In genomic region chr9:99811598-99812383, GRCh38 we compare ENCODE assay signal across 11 cellular contexts. TPM values are rescaled to one million over a fixed set of nuclear protein-coding genes. Genes with fewer than 3 reads are reported as not detected.
DNase-seq lines count a peak whose midpoint lies in the region; ATAC-seq and TF ChIP-seq lines count a peak whose summit lies in the region.
"Had no signal": no experiment of that assay in that cellular context is flagged by ENCODE, and none has a peak within 500 bp of the region (broad histone marks: within the 10 kb centered on the region; RNA-seq: fewer than 3 reads in every experiment).

No MANE protein-coding gene starts in this region.

- intact Hi-C loops in activated T-helper 2 cell treated with anti-CD3 and anti-CD28 coated beads, Interferon-gamma antibody, Interleukin-2, Interleukin-4, amounts not matched to agents 10 μg/mL and 5 μg/mL and 100 μg/mL, durations not matched to agents 14 hours and 24 hours and 36 hours (cut with micrococcal nuclease): loop anchor here (1.0 to 10.0 kb wide), 3 partner anchors 8 to 377 kb away; no protein-coding TSS in a partner anchor

- H3K27me3 Mint-ChIP-seq in activated T-helper 2 cell treated with anti-CD3 and anti-CD28 coated beads, Interferon-gamma antibody, Interleukin-2, Interleukin-4, amounts not matched to agents 10 μg/mL and 5 μg/mL and 100 μg/mL, durations not matched to agents 14 hours and 24 hours and 36 hours (ENCODE audit: low read depth): peaks cover 10% of the 10 kb centered on the region
- H3K27me3 Mint-ChIP-seq: IgD-negative memory B cell had no signal

- peaks cover 64% of the 10 kb centered on the region for H3K4me1 Mint-ChIP-seq in activated T-helper 2 cell treated with anti-CD3 and anti-CD28 coated beads, Interferon-gamma antibody, Interleukin-2, Interleukin-4, amounts not matched to agents 10 μg/mL and 5 μg/mL and 100 μg/mL, durations not matched to agents 14 hours and 24 hours and 36 hours (ENCODE audit: low read depth)

- in situ Hi-C loops in GM13977 (cut with MboI; ENCODE audit: low pct_unique_long_range_greater_than_20kb, low sequenced_read_pairs, unreplicated experiment): loop anchor here (25.0 kb wide), 2 partner anchors 501 to 624 kb away; no protein-coding TSS in a partner anchor

- no peaks in the 10 kb centered on the region for H3K9me3 Mint-ChIP-seq in activated T-helper 2 cell treated with anti-CD3 and anti-CD28 coated beads, Interferon-gamma antibody, Interleukin-2, Interleukin-4, amounts not matched to agents 10 μg/mL and 5 μg/mL and 100 μg/mL, durations not matched to agents 14 hours and 24 hours and 36 hours
- H3K9me3 Mint-ChIP-seq: IgD-negative memory B cell; T-helper 1 cell treated with Interleukin-12 subunit alpha and Interleukin-12 subunit beta and Interleukin-4 antibody, amounts not matched to agents 30 μg/mL and 1 μg/mL, for 36 hours had no signal

- TF ChIP-seq CTCF in GM13977 (IDR thresholded peaks at IDR 0.05; ENCODE audit: extremely low read depth, insufficient read depth, missing control alignments): no peak

- H3K27ac Mint-ChIP-seq in activated T-helper 2 cell treated with anti-CD3 and anti-CD28 coated beads, Interferon-gamma antibody, Interleukin-2, Interleukin-4, amounts not matched to agents 10 μg/mL and 5 μg/mL and 100 μg/mL, durations not matched to agents 14 hours and 24 hours and 36 hours: peak overlapping the region; percentile 77
- H3K27ac Mint-ChIP-seq: IgD-negative memory B cell; T-helper 1 cell treated with Interleukin-12 subunit alpha and Interleukin-12 subunit beta and Interleukin-4 antibody, amounts not matched to agents 30 μg/mL and 1 μg/mL, for 36 hours had no signal

- H3K36me3 Mint-ChIP-seq in activated T-helper 2 cell treated with anti-CD3 and anti-CD28 coated beads, Interferon-gamma antibody, Interleukin-2, Interleukin-4, amounts not matched to agents 10 μg/mL and 5 μg/mL and 100 μg/mL, durations not matched to agents 14 hours and 24 hours and 36 hours (ENCODE audit: low read depth): peaks cover 3% of the 10 kb centered on the region

- no peak overlapping the region for H3K4me3 Mint-ChIP-seq in activated T-helper 2 cell treated with anti-CD3 and anti-CD28 coated beads, Interferon-gamma antibody, Interleukin-2, Interleukin-4, amounts not matched to agents 10 μg/mL and 5 μg/mL and 100 μg/mL, durations not matched to agents 14 hours and 24 hours and 36 hours (ENCODE audit: low read depth)
- H3K4me3 Mint-ChIP-seq: IgD-negative memory B cell; T-helper 1 cell treated with Interleukin-12 subunit alpha and Interleukin-12 subunit beta and Interleukin-4 antibody, amounts not matched to agents 30 μg/mL and 1 μg/mL, for 36 hours had no signal

- DNase-seq in GM13977 (ENCODE audit: low spot score) (peak; percentile 40), anterior cingulate cortex (lab: John Stamatoyannopoulos, UW) (no peak), AG20443 (ENCODE audit: low spot score) (no peak), SIG-M5 treated with dmso at 0.1 percent for 504 hours (lab: John Stamatoyannopoulos, UW; ENCODE audit: unreplicated experiment) (no peak)
- DNase-seq in activated T-helper 2 cell treated with anti-CD3 and anti-CD28 coated beads, Interferon-gamma antibody, Interleukin-2, Interleukin-4, amounts not matched to agents 10 μg/mL and 5 μg/mL and 100 μg/mL, durations not matched to agents 14 hours and 24 hours and 36 hours (ENCODE audit: low spot score): no peak
- DNase-seq: retina had no signal

- peak; percentile 67 for ATAC-seq in GM19395 (IDR thresholded peaks at IDR 0.05; ENCODE audit: unreplicated experiment)
- ATAC-seq in HG03108 (IDR thresholded peaks at IDR 0.05; ENCODE audit: unreplicated experiment): peak; percentile 59
- no peak for ATAC-seq in GM19397 (IDR thresholded peaks at IDR 0.05; ENCODE audit: unreplicated experiment)

RNA-seq across cellular contexts. Expression of gene NR4A3, which starts 9.9 kb away (rescaled TPM):
- 161 and 169 TPM in 2 replicates for total RNA-seq in activated T-helper 2 cell treated with anti-CD3 and anti-CD28 coated beads, Interferon-gamma antibody, Interleukin-2, Interleukin-4, amounts not matched to agents 10 μg/mL and 5 μg/mL and 100 μg/mL, durations not matched to agents 14 hours and 24 hours and 36 hours
